26 cellular contexts compared by ENCODE assay signal in genomic region chr22:22916215-22916951, GRCh38. TPM values are rescaled to one million over a fixed set of nuclear protein-coding genes. Genes with fewer than 3 reads are reported as not detected.
DNase-seq lines count a peak whose midpoint lies in the region; ATAC-seq, FAIRE-seq and TF ChIP-seq lines count a peak whose summit lies in the region.
"Had no signal": no experiment of that assay in that cellular context is flagged by ENCODE, and none has a peak within 500 bp of the region (broad histone marks: within the 10 kb centered on the region; RNA-seq: fewer than 3 reads in every experiment).

No MANE protein-coding gene starts in this region.

- in situ Hi-C loops in K562 (cut with MboI) = no loop called here

- H3K36me3 ChIP-seq in A673 (ENCODE audit: insufficient read depth, low read length, poor library complexity, severe bottlenecking) (no peaks in the 10 kb centered on the region), BLaER1 (no peaks in the 10 kb centered on the region), K562 (ENCODE audit: control insufficient read depth, insufficient read depth, low read length) (no peaks in the 10 kb centered on the region)

- intact Hi-C loops in A673 (cut with micrococcal nuclease; ENCODE audit: unreplicated experiment) (no loop called here), K562 (cut with micrococcal nuclease) (no loop called here)

- no peaks in the 10 kb centered on the region for H3K79me2 ChIP-seq in K562 (ENCODE audit: control insufficient read depth, insufficient read depth, low read length)

- H2AFZ ChIP-seq in K562 (ENCODE audit: low read depth, low read length) = no peak overlapping the region

- TF ChIP-seq EP300 in K562 (IDR thresholded peaks at IDR 0.05; ENCODE audit: low read length) = no peak

- DNase-seq in A673 (ENCODE audit: low spot score) (peak; percentile 24), NCI-H146 (lab: John Stamatoyannopoulos, UW) (peak; percentile 22), K562 (ENCODE audit: extremely low read depth in 1 of 4, low spot score in 3 of 4) (peak in 2 of 4 experiments; percentile 54 to 60), SHP77 (lab: John Stamatoyannopoulos, UW) (no peak), T-helper 9 cell (no peak)
- DNase-seq: CD8-positive, alpha-beta memory T cell; DMS 273 treated with DMSO at 0.1 percent for 48 hours; DMS79; GF-D8; GOT3; HCEC 1CT; Kasumi-1; MV-4-11; NCI-H1105; NCI-H1436 treated with DMSO at 0.1 percent for 48 hours; NCI-H2029 treated with DMSO at 0.1 percent for 48 hours; NCI-H510A; NCI-H748 treated with DMSO at 0.1 percent for 48 hours; SHP77 treated with DMSO at 0.1 percent for 48 hours; T-helper 1 cell had no signal

- H3K4me3 ChIP-seq in A673 (ENCODE audit: low read depth, low read length, poor library complexity, severe bottlenecking) = no peak overlapping the region
- no peak overlapping the region for H3K4me3 ChIP-seq in BLaER1
- no peak overlapping the region for H3K4me3 ChIP-seq in K562
- H3K4me3 ChIP-seq: A549 had no signal

- POLR2A ChIA-PET in A673 (lab: Charles Lee; ENCODE audit: low non-redundant PET) = no interaction called here
- POLR2A ChIA-PET in K562 (lab: Yijun Ruan, JAX) = interaction anchor here (0.8 to 6.0 kb wide), 10 partner anchors 8 to 128 kb away, joined by 3 to 30 read pairs (median 4); no protein-coding TSS in a partner anchor

- H3K4me2 ChIP-seq in BLaER1 = no peak overlapping the region; the same call in 1 of the 2 replicates
- no peak overlapping the region for H3K4me2 ChIP-seq in K562 (ENCODE audit: insufficient read depth, low read length)
- H3K4me2 ChIP-seq: A549 had no signal

- H3K9me1 ChIP-seq in K562 (ENCODE audit: control insufficient read depth, insufficient read depth, low read length) = peaks cover 5% of the 10 kb centered on the region

- no peaks in the 10 kb centered on the region for H3K4me1 ChIP-seq in A673 (ENCODE audit: insufficient read depth, low read length, poor library complexity, severe bottlenecking)
- H3K4me1 ChIP-seq in BLaER1 = peaks cover 95% of the 10 kb centered on the region
- H3K4me1 ChIP-seq in K562 (replicated peaks in 1 of 2; ENCODE audit: control insufficient read depth in 2 of 2, insufficient read depth in 2 of 2, low read length in 2 of 2) = no peaks in the 10 kb centered on the region
- H3K4me1 ChIP-seq: A549 had no signal

- TF ChIP-seq RAD21 in K562 (CRISPR knock-in tag; conservative IDR thresholded peaks at IDR 0.05 in 1 of 2, IDR thresholded peaks at IDR 0.05 in 1 of 2) = no peak

- H3K9ac ChIP-seq in BLaER1 (no peak overlapping the region), K562 (ENCODE audit: insufficient read depth in 1 of 2, low read depth in 2 of 2, low read length in 2 of 2) (no peak overlapping the region)

- no peak for TF ChIP-seq CTCF in A673 (conservative IDR thresholded peaks at IDR 0.05; ENCODE audit: low read depth, low read length)
- TF ChIP-seq CTCF in K562 (IDR thresholded peaks at IDR 0.05 in 2 of 3, conservative IDR thresholded peaks at IDR 0.05 in 1 of 3; ENCODE audit: insufficient read depth in 2 of 3, low read depth in 1 of 3, low read length in 3 of 3) = no peak

- no peak for TF ChIP-seq POLR2A in K562 (conservative IDR thresholded peaks at IDR 0.05)

- WGBS in K562 (ENCODE audit: insufficient coverage, low coverage, missing lambda C conversion rate) = under 1% methylated on average over 10 of the region's 10 CpGs

- H3K9me3 ChIP-seq in A673 (ENCODE audit: low read depth, low read length, poor library complexity, severe bottlenecking) = no peaks in the 10 kb centered on the region
- no peaks in the 10 kb centered on the region for H3K9me3 ChIP-seq in BLaER1
- no peaks in the 10 kb centered on the region for H3K9me3 ChIP-seq in K562 (replicated peaks; ENCODE audit: control insufficient read depth, insufficient read depth, low read depth, low read length)
- H3K9me3 ChIP-seq: A549 had no signal

- no peak for FAIRE-seq in K562 (lab: Jason Lieb, UNC)
- FAIRE-seq: A549 had no signal

- H3K27ac ChIP-seq in A673 (ENCODE audit: low read depth, low read length, poor library complexity, severe bottlenecking) (no peak overlapping the region), BLaER1 (0 out of 2 replicates have a peak overlapping the region, but pooled peaks have one; percentile 6), K562 (ENCODE audit: extremely low read depth, low read depth, low read length) (no peak overlapping the region)
- H3K27ac ChIP-seq: A549, RWPE1 had no signal

- CTCF ChIA-PET in A673 (lab: Charles Lee) = no interaction called here
- CTCF ChIA-PET in K562 (lab: Yijun Ruan, JAX; ENCODE audit: low intra/inter-chr PET ratio) = interaction anchor here (1.0 kb wide), 1 partner anchor 43 kb away, joined by 3 read pairs; no protein-coding TSS in a partner anchor

- no peak for ATAC-seq in K562
- no peak for ATAC-seq in HG03520 (IDR thresholded peaks at IDR 0.05; ENCODE audit: unreplicated experiment)
- ATAC-seq: A549 had no signal

- peaks cover under 1% of the 10 kb centered on the region for H3K27me3 ChIP-seq in A673 (replicated peaks; ENCODE audit: insufficient read depth, low read depth, low read length, poor library complexity)
- H3K27me3 ChIP-seq in BLaER1 = no peaks in the 10 kb centered on the region
- peaks cover 35 to 96% of the 10 kb centered on the region in 2 experiments for H3K27me3 ChIP-seq in K562 (ENCODE audit: control insufficient read depth in 2 of 2, insufficient read depth in 2 of 2, low read length in 2 of 2)

- H4K20me1 ChIP-seq in BLaER1 (no peaks in the 10 kb centered on the region), K562 (replicated peaks; ENCODE audit: control insufficient read depth, insufficient read depth, low read length) (peaks cover 89% of the 10 kb centered on the region)

- BruUV-seq in A673 (replicated peaks; lab: Mats Ljungman, UMichigan) = no TSS peak
- no TSS peak for BruUV-seq in K562 (replicated peaks; lab: Mats Ljungman, UMichigan)

TF ChIP-seq in K562, 482 proteins besides CTCF, POLR2A, EP300 and RAD21 (continues in another document):
- TF ChIP-seq SNRNP70 (optimal IDR thresholded peaks at IDR 0.05; ENCODE audit: low read depth, low read length) = peak; percentile 56
- TF ChIP-seq TAF15 (IDR thresholded peaks at IDR 0.05; ENCODE audit: low read depth, low read length) = no peak
- TF ChIP-seq CBX2 (IDR thresholded peaks at IDR 0.05; ENCODE audit: insufficient read depth, low read length, poor library complexity, severe bottlenecking) = no peak
- TF ChIP-seq SMARCE1 (IDR thresholded peaks at IDR 0.05) = no peak
- TF ChIP-seq TAL1 (IDR thresholded peaks at IDR 0.05) = no peak
- TF ChIP-seq KDM1A (IDR thresholded peaks at IDR 0.05) = no peak
- TF ChIP-seq IRF2 (CRISPR knock-in tag; IDR thresholded peaks at IDR 0.05) = no peak
- no peak for TF ChIP-seq ZNF324 (CRISPR knock-in tag; IDR thresholded peaks at IDR 0.05)
- no peak for TF ChIP-seq FOXK2 (conservative IDR thresholded peaks at IDR 0.05 in 1 of 2, IDR thresholded peaks at IDR 0.05 in 1 of 2; ENCODE audit: low read depth in 2 of 2)
- TF ChIP-seq MCM5 (IDR thresholded peaks at IDR 0.05; ENCODE audit: low read depth) = peak; percentile 95; the same call in 1 of the 2 replicates
- TF ChIP-seq AFF1 (IDR thresholded peaks at IDR 0.05; ENCODE audit: low read depth in 1 of 2, partially characterized antibody in 2 of 2) = no peak
- TF ChIP-seq ZNF133 (CRISPR knock-in tag; IDR thresholded peaks at IDR 0.05) = no peak
- TF ChIP-seq ESRRA (IDR thresholded peaks at IDR 0.05; ENCODE audit: borderline replicate concordance, low read depth) = no peak

RNA-seq across cellular contexts. Expression of gene IGLL5, which starts 28.8 kb away (rescaled TPM):
- not detected in 2 replicates for total RNA-seq in A673 (2021)
- total RNA-seq in K562 (2011; cell fraction: chromatin; rRNA removed; ENCODE audit: low replicate concordance) = not detected in 2 replicates
- not detected in 2 replicates for total RNA-seq in K562 (2011; cell fraction: nucleolus; rRNA removed)
- not detected in 2 replicates for total RNA-seq in K562 (2011; cell fraction: nucleoplasm; rRNA removed)
- total RNA-seq in K562 (2014; rRNA removed) = not detected in 2 replicates
- total RNA-seq in K562 (2014; rRNA removed; fragmentation: Illumina TruSeq; extraction: Trizol) = not detected in 2 replicates
- not detected in 2 replicates for total RNA-seq in K562 (2015; rRNA removed; fragmentation: Illumina TruSeq; extraction: Trizol)
- not detected in 2 replicates for total RNA-seq in K562 (2021)
- polyA plus RNA-seq in K562 (2011; rRNA removed) = not detected in 2 replicates
- not detected in 2 replicates for polyA plus RNA-seq in K562 (2011; cell fraction: cytosol; rRNA removed)
- polyA plus RNA-seq in K562 (2011; cell fraction: nucleus; rRNA removed) = not detected in 2 replicates
- not detected in 2 replicates for polyA plus RNA-seq in K562 (2012)
- not detected in 2 replicates for polyA plus RNA-seq in K562 (2014; fragmentation: Illumina TruSeq; extraction: Trizol)
- polyA plus RNA-seq in K562 (2014; fragmentation: Nextera tagmentation; extraction: Ambion mirVana) = not detected
- polyA plus RNA-seq in K562 (2014; rRNA removed) = not detected in 2 replicates
- polyA minus RNA-seq in K562 (2011; rRNA and poly(A)+ RNA removed) = not detected in 2 replicates
- polyA minus RNA-seq in K562 (2011; cell fraction: cytosol; rRNA and poly(A)+ RNA removed) = not detected in 2 replicates
- not detected in 2 replicates for polyA minus RNA-seq in K562 (2011; cell fraction: nucleus; rRNA and poly(A)+ RNA removed)
- total RNA-seq: CD8-positive, alpha-beta memory T cell; HT-29; M059J had no signal
- polyA plus RNA-seq: A549; CD8-positive, alpha-beta memory T cell had no signal

Comparison
In these comparisons a context has a peak if more than half of its experiments do, and no peak if none do; other contexts are left out.
1. DNase-seq: peak in A673 (single experiment) and NCI-H146 (single experiment); none in SHP77 (0 of 2) and T-helper 9 cell (single experiment).